In genomic region chr18:45417392-45417791, GRCh38 we compare ENCODE assay signal across 30 cellular contexts.
"Had no signal": no experiment of that assay in that cellular context is flagged by ENCODE, and none has a peak within 500 bp of the region (broad histone marks: within the 10 kb centered on the region; RNA-seq: fewer than 3 reads in every experiment).

No MANE protein-coding gene starts in this region.

- H3K27ac ChIP-seq: left lung, lower lobe of right lung, ovary, prostate gland, skin epidermis, suprapubic skin, thoracic aorta, tibial artery, upper lobe of right lung had no signal

- H3K4me1 ChIP-seq: left lung, lower lobe of right lung, prostate gland, tibial artery, upper lobe of right lung had no signal

- H3K36me3 ChIP-seq: left lung, lower lobe of right lung, ovary, prostate gland, suprapubic skin, thoracic aorta, tibial artery, upper lobe of right lung had no signal

- H3K4me3 ChIP-seq: left lung, lower lobe of right lung, mucosa of descending colon, ovary, prostate gland, skin epidermis, suprapubic skin, thoracic aorta, tibial artery, upper lobe of right lung had no signal

- ATAC-seq: left colon; left lung; lower lobe of right lung; mucosa of descending colon; naive thymus-derived CD4-positive, alpha-beta T cell; natural killer cell treated with Interleukin-12 subunit alpha and Interleukin-12 subunit beta and Interleukin-15 and Interleukin-18, amount 100 ng/mL, for 72 hours; right cardiac atrium; sciatic nerve; stimulated activated effector memory CD8-positive, alpha-beta T cell treated with anti-CD3 and anti-CD28 coated beads, Interleukin-12 subunit alpha, Interleukin-12 subunit beta, amount 100 ng/mL, for 72 hours; upper lobe of right lung had no signal

- H3K9me3 Mint-ChIP-seq: natural killer cell treated with Interleukin-12 subunit alpha and Interleukin-12 subunit beta and Interleukin-15 and Interleukin-18, amount 100 ng/mL, for 72 hours; stimulated activated effector memory CD8-positive, alpha-beta T cell treated with anti-CD3 and anti-CD28 coated beads, Interleukin-12 subunit alpha, Interleukin-12 subunit beta, amount 100 ng/mL, for 72 hours; stimulated activated naive CD8-positive, alpha-beta T cell treated with anti-CD3 and anti-CD28 coated beads, Interleukin-15, Interleukin-2, amounts not matched to agents 100 ng/mL and 50 ng/mL, for 24 hours had no signal

- H3K27me3 Mint-ChIP-seq: stimulated activated naive CD8-positive, alpha-beta T cell treated with anti-CD3 and anti-CD28 coated beads, Interleukin-15, Interleukin-2, amounts not matched to agents 100 ng/mL and 50 ng/mL, for 24 hours had no signal

- H3K4me3 Mint-ChIP-seq: immature natural killer cell; naive thymus-derived CD4-positive, alpha-beta T cell; natural killer cell treated with Interleukin-12 subunit alpha and Interleukin-12 subunit beta and Interleukin-15 and Interleukin-18, amount 100 ng/mL, for 72 hours; stimulated activated effector memory CD8-positive, alpha-beta T cell treated with anti-CD3 and anti-CD28 coated beads, Interleukin-12 subunit alpha, Interleukin-12 subunit beta, amount 100 ng/mL, for 72 hours; stimulated activated naive CD8-positive, alpha-beta T cell treated with anti-CD3 and anti-CD28 coated beads, Interleukin-15, Interleukin-2, amounts not matched to agents 100 ng/mL and 50 ng/mL, for 24 hours had no signal

- H3K4me1 Mint-ChIP-seq: naive thymus-derived CD4-positive, alpha-beta T cell; stimulated activated effector memory CD8-positive, alpha-beta T cell treated with anti-CD3 and anti-CD28 coated beads, Interleukin-12 subunit alpha, Interleukin-12 subunit beta, amount 100 ng/mL, for 72 hours had no signal

- DNase-seq: hypothalamus; immature natural killer cell; kidney; left colon; left lung; lower lobe of right lung; mammary epithelial cell; mesenchymal stem cell; midbrain; mucosa of descending colon; naive thymus-derived CD4-positive, alpha-beta T cell; ovary; posterior cingulate gyrus; right cardiac atrium; stimulated activated CD4-positive, alpha-beta T cell treated with anti-CD3 and anti-CD28 coated beads, Interleukin-12 subunit alpha, Interleukin-12 subunit beta, amount 100 ng/mL, for 4 hours; stimulated activated CD4-positive, alpha-beta T cell treated with anti-CD3 and anti-CD28 coated beads, Interleukin-15, amount 100 ng/mL, for 24 hours; stimulated activated CD4-positive, alpha-beta T cell treated with anti-CD3 and anti-CD28 coated beads, Interleukin-2, amount 100 ng/mL, for 24 hours; stimulated activated CD4-positive, alpha-beta T cell treated with anti-CD3 and anti-CD28 coated beads, Interleukin-4, amount 100 ng/mL, for 1 hour; stimulated activated naive CD4-positive, alpha-beta T cell; tibial artery; trophoblast cell; upper lobe of right lung had no signal

- H3K9me3 ChIP-seq: left lung, lower lobe of right lung, mucosa of descending colon, ovary, prostate gland, suprapubic skin, thoracic aorta, tibial artery, upper lobe of right lung had no signal

- H3K27ac Mint-ChIP-seq: immature natural killer cell; naive thymus-derived CD4-positive, alpha-beta T cell; natural killer cell treated with Interleukin-12 subunit alpha and Interleukin-12 subunit beta and Interleukin-15 and Interleukin-18, amount 100 ng/mL, for 72 hours; stimulated activated effector memory CD8-positive, alpha-beta T cell treated with anti-CD3 and anti-CD28 coated beads, Interleukin-12 subunit alpha, Interleukin-12 subunit beta, amount 100 ng/mL, for 72 hours; stimulated activated naive CD8-positive, alpha-beta T cell treated with anti-CD3 and anti-CD28 coated beads, Interleukin-15, Interleukin-2, amounts not matched to agents 100 ng/mL and 50 ng/mL, for 24 hours had no signal

- H3K36me3 Mint-ChIP-seq: immature natural killer cell; naive thymus-derived CD4-positive, alpha-beta T cell; natural killer cell treated with Interleukin-12 subunit alpha and Interleukin-12 subunit beta and Interleukin-15 and Interleukin-18, amount 100 ng/mL, for 72 hours; stimulated activated effector memory CD8-positive, alpha-beta T cell treated with anti-CD3 and anti-CD28 coated beads, Interleukin-12 subunit alpha, Interleukin-12 subunit beta, amount 100 ng/mL, for 72 hours had no signal

- H3K27me3 ChIP-seq: left lung, ovary, suprapubic skin, tibial artery, upper lobe of right lung had no signal
